10 cellular contexts compared by ENCODE assay signal in the genomic region with DNA sequence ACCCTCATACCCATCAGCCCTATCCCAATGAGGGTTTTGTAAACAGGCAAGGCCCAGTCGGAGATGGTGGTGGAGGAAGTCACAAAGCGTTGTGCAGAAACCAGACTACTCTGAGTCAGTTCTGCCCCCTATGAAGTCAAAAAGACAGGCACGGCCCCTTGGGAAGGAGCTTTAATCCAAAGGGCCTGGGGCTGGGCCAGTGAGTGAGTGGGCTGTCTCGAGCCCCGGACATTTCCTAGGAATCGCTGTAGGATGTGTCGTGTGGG. TPM values are rescaled to one million over a fixed set of nuclear protein-coding genes. Genes with fewer than 3 reads are reported as not detected.
DNase-seq lines count a peak whose midpoint lies in the region; ATAC-seq and TF ChIP-seq lines count a peak whose summit lies in the region.
"Had no signal": no experiment of that assay in that cellular context is flagged by ENCODE, and none has a peak within 500 bp of the region (broad histone marks: within the 10 kb centered on the region; RNA-seq: fewer than 3 reads in every experiment).

No MANE protein-coding gene starts in this region.

- DNase-seq in activated CD4-positive, alpha-beta T cell treated with anti-CD3 and anti-CD28 coated beads for 36 hours: no peak
- DNase-seq in activated CD4-positive, alpha-beta T cell treated with anti-CD3 and anti-CD28 coated beads, Interleukin-2, amount 50 U/mL, for 4 hours: no peak
- no peak for DNase-seq in activated T-helper 1 cell treated with anti-CD3 and anti-CD28 coated beads, Interleukin-12 subunit alpha, Interleukin-12 subunit beta, Interleukin-2, Interleukin-4 antibody, amounts not matched to agents 30 ng/mL and 10 ng/mL and 1 ng/mL, durations not matched to agents 14 hours and 24 hours and 36 hours (ENCODE audit: low spot score)
- no peak for DNase-seq in immature natural killer cell
- peak in 1 of 2 donors; percentile 55 for DNase-seq in tibial artery
- no peak for DNase-seq in NCI-H69 (lab: John Stamatoyannopoulos, UW)
- no peak for DNase-seq in stimulated activated CD4-positive, alpha-beta T cell treated with anti-CD3 and anti-CD28 coated beads, Interleukin-2, amount 100 ng/mL, for 24 hours

- H3K4me3 ChIP-seq in tibial artery: peak overlapping the region in 1 of 2 donors; percentile 75

- no peaks in the 10 kb centered on the region for H3K9me3 Mint-ChIP-seq in activated CD4-positive, alpha-beta T cell treated with anti-CD3 and anti-CD28 coated beads for 36 hours (ENCODE audit: low read depth)
- no peaks in the 10 kb centered on the region for H3K9me3 Mint-ChIP-seq in activated T-helper 1 cell treated with anti-CD3 and anti-CD28 coated beads, Interleukin-12 subunit alpha, Interleukin-12 subunit beta, Interleukin-2, Interleukin-4 antibody, amounts not matched to agents 30 ng/mL and 10 ng/mL and 1 ng/mL, durations not matched to agents 14 hours and 24 hours and 36 hours
- no peaks in the 10 kb centered on the region for H3K9me3 Mint-ChIP-seq in immature natural killer cell
- H3K9me3 Mint-ChIP-seq: CD14-positive monocyte; T-helper 1 cell treated with Interleukin-12 subunit alpha and Interleukin-12 subunit beta and Interleukin-4 antibody, amounts not matched to agents 30 μg/mL and 1 μg/mL, for 36 hours had no signal

- CTCF ChIA-PET in activated CD4-positive, alpha-beta T cell treated with anti-CD3 and anti-CD28 coated beads for 36 hours (lab: Charles Lee): interaction anchor here (0.5 to 15.3 kb wide), 56 partner anchors 8 to 452 kb away, joined by 3 to 499 read pairs (median 5); a partner anchor contains a TSS

- peaks cover 31% of the 10 kb centered on the region for H3K4me1 Mint-ChIP-seq in activated CD4-positive, alpha-beta T cell treated with anti-CD3 and anti-CD28 coated beads for 36 hours
- H3K4me1 Mint-ChIP-seq in activated T-helper 1 cell treated with anti-CD3 and anti-CD28 coated beads, Interleukin-12 subunit alpha, Interleukin-12 subunit beta, Interleukin-2, Interleukin-4 antibody, amounts not matched to agents 30 ng/mL and 10 ng/mL and 1 ng/mL, durations not matched to agents 14 hours and 24 hours and 36 hours (ENCODE audit: low read depth): peaks cover 39% of the 10 kb centered on the region
- peaks cover 28 to 30% of the 10 kb centered on the region in 2 donors for H3K4me1 Mint-ChIP-seq in immature natural killer cell

- H3K27ac Mint-ChIP-seq in activated CD4-positive, alpha-beta T cell treated with anti-CD3 and anti-CD28 coated beads for 36 hours: no peak overlapping the region
- peak overlapping the region; percentile 40 for H3K27ac Mint-ChIP-seq in activated T-helper 1 cell treated with anti-CD3 and anti-CD28 coated beads, Interleukin-12 subunit alpha, Interleukin-12 subunit beta, Interleukin-2, Interleukin-4 antibody, amounts not matched to agents 30 ng/mL and 10 ng/mL and 1 ng/mL, durations not matched to agents 14 hours and 24 hours and 36 hours
- peak overlapping the region; percentile 51 to 99 (median 97) for H3K27ac Mint-ChIP-seq in immature natural killer cell

- peaks cover 9% of the 10 kb centered on the region for H3K36me3 Mint-ChIP-seq in activated CD4-positive, alpha-beta T cell treated with anti-CD3 and anti-CD28 coated beads for 36 hours (ENCODE audit: low read depth)
- H3K36me3 Mint-ChIP-seq in activated T-helper 1 cell treated with anti-CD3 and anti-CD28 coated beads, Interleukin-12 subunit alpha, Interleukin-12 subunit beta, Interleukin-2, Interleukin-4 antibody, amounts not matched to agents 30 ng/mL and 10 ng/mL and 1 ng/mL, durations not matched to agents 14 hours and 24 hours and 36 hours (ENCODE audit: low read depth): peaks cover 8% of the 10 kb centered on the region
- H3K36me3 Mint-ChIP-seq in immature natural killer cell: no peaks in the 10 kb centered on the region

- no peaks in the 10 kb centered on the region for H3K27me3 Mint-ChIP-seq in activated CD4-positive, alpha-beta T cell treated with anti-CD3 and anti-CD28 coated beads for 36 hours
- peaks cover 7% of the 10 kb centered on the region for H3K27me3 Mint-ChIP-seq in activated T-helper 1 cell treated with anti-CD3 and anti-CD28 coated beads, Interleukin-12 subunit alpha, Interleukin-12 subunit beta, Interleukin-2, Interleukin-4 antibody, amounts not matched to agents 30 ng/mL and 10 ng/mL and 1 ng/mL, durations not matched to agents 14 hours and 24 hours and 36 hours (ENCODE audit: insufficient read depth)
- peaks cover 6 to 12% (median 7%) of the 10 kb centered on the region in 3 donors for H3K27me3 Mint-ChIP-seq in immature natural killer cell (ENCODE audit: low read depth in 3 of 3)

- TF ChIP-seq CTCF in tibial artery (IDR thresholded peaks at IDR 0.05): no peak

- peaks cover 4 to 62% (median 36%) of the 10 kb centered on the region in 4 donors for H3K4me1 ChIP-seq in tibial artery

- peak overlapping the region; percentile 94 to 97 for H3K27ac ChIP-seq in tibial artery

- POLR2A ChIA-PET in activated CD4-positive, alpha-beta T cell treated with anti-CD3 and anti-CD28 coated beads for 36 hours (lab: Charles Lee): interaction anchor here (0.5 to 2.8 kb wide), 7 partner anchors 10 to 436 kb away, joined by 3 to 22 read pairs (median 4); a partner anchor contains a TSS

- ATAC-seq in activated CD4-positive, alpha-beta T cell treated with anti-CD3 and anti-CD28 coated beads for 36 hours: peak; percentile 3
- no peak for ATAC-seq in GM21529 (IDR thresholded peaks at IDR 0.05; ENCODE audit: unreplicated experiment)

- H3K36me3 ChIP-seq in tibial artery: no peaks in the 10 kb centered on the region

- intact Hi-C loops in activated CD4-positive, alpha-beta T cell treated with anti-CD3 and anti-CD28 coated beads for 36 hours (cut with DNase I, micrococcal nuclease): loop anchor here (1.0 to 10.0 kb wide), 16 partner anchors 50 to 559 kb away; a partner anchor contains a TSS
- intact Hi-C loops in activated T-helper 1 cell treated with anti-CD3 and anti-CD28 coated beads, Interleukin-12 subunit alpha, Interleukin-12 subunit beta, Interleukin-2, Interleukin-4 antibody, amounts not matched to agents 30 ng/mL and 10 ng/mL and 1 ng/mL, durations not matched to agents 14 hours and 24 hours and 36 hours (cut with micrococcal nuclease): loop anchor here (1.0 to 2.0 kb wide), 12 partner anchors 27 to 438 kb away; a partner anchor contains a TSS
- intact Hi-C loops in tibial artery (cut with DNase I; ENCODE audit: low total_unique reads): loop anchor here (1.0 to 10.0 kb wide), 3 partner anchors 207 to 439 kb away; a partner anchor contains a TSS

- no peaks in the 10 kb centered on the region for H3K27me3 ChIP-seq in tibial artery

- no peaks in the 10 kb centered on the region for H3K9me3 ChIP-seq in tibial artery

- H3K4me3 Mint-ChIP-seq in activated CD4-positive, alpha-beta T cell treated with anti-CD3 and anti-CD28 coated beads for 36 hours: peak overlapping the region; percentile 92
- H3K4me3 Mint-ChIP-seq in activated T-helper 1 cell treated with anti-CD3 and anti-CD28 coated beads, Interleukin-12 subunit alpha, Interleukin-12 subunit beta, Interleukin-2, Interleukin-4 antibody, amounts not matched to agents 30 ng/mL and 10 ng/mL and 1 ng/mL, durations not matched to agents 14 hours and 24 hours and 36 hours: peak overlapping the region; percentile 93
- H3K4me3 Mint-ChIP-seq in immature natural killer cell: peak overlapping the region in 2 of 5 donors; percentile 97

RNA-seq across cellular contexts. Expression of a gene that starts 0.4 kb away (rescaled TPM):
- 10 to 100 TPM; 79.1 to 82.6 TPM for total RNA-seq in activated CD4-positive, alpha-beta T cell treated with anti-CD3 and anti-CD28 coated beads for 36 hours
- 63.8 and 64.1 TPM in 2 replicates for total RNA-seq in activated T-helper 1 cell treated with anti-CD3 and anti-CD28 coated beads, Interleukin-12 subunit alpha, Interleukin-12 subunit beta, Interleukin-2, Interleukin-4 antibody, amounts not matched to agents 30 ng/mL and 10 ng/mL and 1 ng/mL, durations not matched to agents 14 hours and 24 hours and 36 hours
- polyA plus RNA-seq in immature natural killer cell: 10 to 100 TPM; 30.2 to 75.4 (median 46.4) TPM

RNA-seq across cellular contexts. Expression of a gene that starts 50.3 kb away (rescaled TPM):
- 10 to 100 TPM; 20.7 to 21.5 TPM for total RNA-seq in activated CD4-positive, alpha-beta T cell treated with anti-CD3 and anti-CD28 coated beads for 36 hours
- 41.5 and 43.7 TPM in 2 replicates for total RNA-seq in activated T-helper 1 cell treated with anti-CD3 and anti-CD28 coated beads, Interleukin-12 subunit alpha, Interleukin-12 subunit beta, Interleukin-2, Interleukin-4 antibody, amounts not matched to agents 30 ng/mL and 10 ng/mL and 1 ng/mL, durations not matched to agents 14 hours and 24 hours and 36 hours
- polyA plus RNA-seq in immature natural killer cell: 10 to 100 TPM; 17.7 to 30.4 (median 19.6) TPM
